In genomic region chr9:113742471-113742870, GRCh38 we compare ENCODE assay signal across 26 cellular contexts.
"Had no signal": no experiment of that assay in that cellular context is flagged by ENCODE, and none has a peak within 500 bp of the region (broad histone marks: within the 10 kb centered on the region; RNA-seq: fewer than 3 reads in every experiment).

No MANE protein-coding gene starts in this region.

- H3K27me3 ChIP-seq: adrenal gland, body of pancreas, cardiac muscle cell, right lobe of liver, tibial nerve had no signal

- H3K4me3 Mint-ChIP-seq: activated CD8-positive, alpha-beta memory T cell treated with anti-CD3 and anti-CD28 coated beads, Interleukin-2, amount 10 ng/mL, durations not matched to agents 7 days and 5 days; activated CD8-positive, alpha-beta T cell treated with anti-CD3 and anti-CD28 coated beads, Interleukin-2, amount 10 ng/mL, durations not matched to agents 7 days and 5 days; activated naive CD8-positive, alpha-beta T cell treated with anti-CD3 and anti-CD28 coated beads for 36 hours; effector memory CD8-positive, alpha-beta T cell; natural killer cell treated with Interleukin-12 subunit alpha and Interleukin-12 subunit beta and Interleukin-15 and Interleukin-18, amount 100 ng/mL, for 72 hours; T-helper 1 cell treated with Interleukin-12 subunit alpha and Interleukin-12 subunit beta and Interleukin-4 antibody, amounts not matched to agents 30 μg/mL and 1 μg/mL, for 36 hours had no signal

- ATAC-seq: activated CD8-positive, alpha-beta memory T cell treated with anti-CD3 and anti-CD28 coated beads, Interleukin-2, amount 10 ng/mL, durations not matched to agents 7 days and 5 days; activated CD8-positive, alpha-beta T cell treated with anti-CD3 and anti-CD28 coated beads, Interleukin-2, amount 10 ng/mL, durations not matched to agents 7 days and 5 days; body of pancreas; effector memory CD8-positive, alpha-beta T cell; heart left ventricle; left lung; lower lobe of right lung; mucosa of descending colon; natural killer cell treated with Interleukin-12 subunit alpha and Interleukin-12 subunit beta and Interleukin-15 and Interleukin-18, amount 100 ng/mL, for 72 hours; right lobe of liver had no signal

- H3K9me3 ChIP-seq: adrenal gland, body of pancreas, lower lobe of right lung, mucosa of descending colon had no signal

- H3K27ac Mint-ChIP-seq: activated CD8-positive, alpha-beta memory T cell treated with anti-CD3 and anti-CD28 coated beads, Interleukin-2, amount 10 ng/mL, durations not matched to agents 7 days and 5 days; activated CD8-positive, alpha-beta T cell treated with anti-CD3 and anti-CD28 coated beads, Interleukin-2, amount 10 ng/mL, durations not matched to agents 7 days and 5 days; activated naive CD8-positive, alpha-beta T cell treated with anti-CD3 and anti-CD28 coated beads for 36 hours; effector memory CD8-positive, alpha-beta T cell; natural killer cell treated with Interleukin-12 subunit alpha and Interleukin-12 subunit beta and Interleukin-15 and Interleukin-18, amount 100 ng/mL, for 72 hours; T-helper 1 cell treated with Interleukin-12 subunit alpha and Interleukin-12 subunit beta and Interleukin-4 antibody, amounts not matched to agents 30 μg/mL and 1 μg/mL, for 36 hours had no signal

- DNase-seq: activated CD4-positive, alpha-beta T cell treated with anti-CD3 and anti-CD28 coated beads for 1 hour; activated CD8-positive, alpha-beta memory T cell treated with anti-CD3 and anti-CD28 coated beads, Interleukin-2, amount 10 ng/mL, durations not matched to agents 7 days and 5 days; activated CD8-positive, alpha-beta T cell treated with anti-CD3 and anti-CD28 coated beads, Interleukin-2, amount 10 ng/mL, durations not matched to agents 7 days and 5 days; activated naive CD4-positive, alpha-beta T cell treated with Interleukin-2 at 50 U/mL for 16 hours; activated naive CD8-positive, alpha-beta T cell treated with anti-CD3 and anti-CD28 coated beads for 36 hours; activated T-cell treated with anti-CD3 and anti-CD28 coated beads, Interleukin-2, amount 50 U/mL, for 48 hours; adrenal gland; aorta; body of pancreas; cerebellar nuclear complex; effector memory CD8-positive, alpha-beta T cell; heart left ventricle; hypothalamus; left lung; lower lobe of right lung; mucosa of descending colon; right lobe of liver; stimulated activated CD4-positive, alpha-beta T cell treated with anti-CD3 and anti-CD28 coated beads, Interleukin-2, amount 100 ng/mL, for 48 hours; stimulated activated naive CD4-positive, alpha-beta T cell treated with Interleukin-2 at 50 U/mL for 16 hours; T-helper 9 cell had no signal

- H3K4me1 Mint-ChIP-seq: activated CD8-positive, alpha-beta memory T cell treated with anti-CD3 and anti-CD28 coated beads, Interleukin-2, amount 10 ng/mL, durations not matched to agents 7 days and 5 days; activated naive CD8-positive, alpha-beta T cell treated with anti-CD3 and anti-CD28 coated beads for 36 hours had no signal

- H3K4me3 ChIP-seq: adrenal gland, body of pancreas, cardiac muscle cell, coronary artery, heart left ventricle, left lung, lower lobe of right lung, mucosa of descending colon, right lobe of liver, tibial nerve had no signal

- H3K36me3 Mint-ChIP-seq: activated CD8-positive, alpha-beta memory T cell treated with anti-CD3 and anti-CD28 coated beads, Interleukin-2, amount 10 ng/mL, durations not matched to agents 7 days and 5 days; activated naive CD8-positive, alpha-beta T cell treated with anti-CD3 and anti-CD28 coated beads for 36 hours had no signal

- H3K36me3 ChIP-seq: adrenal gland, cardiac muscle cell, heart left ventricle, left lung, lower lobe of right lung, right lobe of liver, tibial nerve had no signal

- H3K4me1 ChIP-seq: adrenal gland, body of pancreas, heart left ventricle, left lung, lower lobe of right lung, tibial nerve had no signal

- H3K27ac ChIP-seq: adrenal gland, body of pancreas, cardiac muscle cell, coronary artery, heart left ventricle, left lung, lower lobe of right lung, right lobe of liver, tibial nerve, VCaP had no signal
